8 cellular contexts compared by ENCODE assay signal in the genomic region with DNA sequence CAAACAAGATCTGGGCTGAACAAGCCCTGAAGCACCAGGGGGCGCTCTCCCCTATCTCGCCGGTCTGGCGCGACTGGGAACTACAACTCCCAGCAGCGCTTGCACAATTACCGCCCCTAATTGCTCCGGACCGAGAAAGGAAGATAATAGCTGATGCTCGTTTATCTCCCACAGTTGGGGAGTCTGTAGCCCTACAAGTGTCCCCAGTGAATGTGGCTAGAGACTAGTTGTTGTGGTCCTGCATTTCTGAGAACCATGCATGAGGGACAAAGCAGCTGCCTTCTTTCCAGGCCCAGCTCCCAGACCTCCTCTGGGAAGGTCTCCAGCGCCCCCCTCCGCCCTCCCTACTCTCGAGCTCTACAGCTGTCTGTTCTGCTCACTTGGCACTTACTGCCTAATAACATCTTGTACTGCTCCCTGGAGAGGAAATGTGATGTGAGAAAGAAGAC. TPM values are rescaled to one million over a fixed set of nuclear protein-coding genes. Genes with fewer than 3 reads are reported as not detected.
DNase-seq lines count a peak whose midpoint lies in the region; ATAC-seq and TF ChIP-seq lines count a peak whose summit lies in the region.

No MANE protein-coding gene starts in this region.

- peak; percentile 75 for TF ChIP-seq CTCF in BE2C (IDR thresholded peaks at IDR 0.05; ENCODE audit: low read depth, low read length)
- peak; percentile 98 for TF ChIP-seq CTCF in OCI-LY7 (conservative IDR thresholded peaks at IDR 0.05; ENCODE audit: low read length)
- peak; percentile 88 for TF ChIP-seq CTCF in epithelial cell of proximal tubule (conservative IDR thresholded peaks at IDR 0.05; ENCODE audit: low read depth, low read length)
- TF ChIP-seq CTCF in mucosa of descending colon (IDR thresholded peaks at IDR 0.05): peak; percentile 67

- no peaks in the 10 kb centered on the region for H3K9me2 ChIP-seq in OCI-LY7 (ENCODE audit: insufficient read depth, low read length)

- POLR2A ChIA-PET in OCI-LY7 (lab: Charles Lee): interaction anchor here (0.7 to 1.2 kb wide), 4 partner anchors 14 to 17 kb away, joined by 3 to 5 read pairs (median 4); no protein-coding TSS in a partner anchor

- H3K36me3 ChIP-seq in BE2C (no peaks in the 10 kb centered on the region), OCI-LY7 (ENCODE audit: insufficient read depth, low read length) (no peaks in the 10 kb centered on the region), mucosa of descending colon (ENCODE audit: low read depth) (no peaks in the 10 kb centered on the region)

- no peaks in the 10 kb centered on the region for H4K20me1 ChIP-seq in OCI-LY7 (ENCODE audit: insufficient read depth, low read length)

- H3K9me3 ChIP-seq in BE2C (no peaks in the 10 kb centered on the region), OCI-LY7 (ENCODE audit: low read length) (no peaks in the 10 kb centered on the region), mucosa of descending colon (no peaks in the 10 kb centered on the region)

- peak overlapping the region; percentile 78 for H3K4me2 ChIP-seq in OCI-LY7 (ENCODE audit: low read length)

- H3K27me3 ChIP-seq in BE2C: no peaks in the 10 kb centered on the region

- CTCF ChIA-PET in OCI-LY7 (lab: Charles Lee; ENCODE audit: unreplicated experiment): interaction anchor here (0.5 to 1.5 kb wide), 15 partner anchors 10 to 346 kb away, joined by 3 to 7 read pairs (median 3); a partner anchor contains a TSS

- no peaks in the 10 kb centered on the region for H3K79me2 ChIP-seq in OCI-LY7 (ENCODE audit: insufficient read depth, low read depth, low read length)

- ATAC-seq in GM19397 (IDR thresholded peaks at IDR 0.05; ENCODE audit: unreplicated experiment): peak; percentile 77
- ATAC-seq in mucosa of descending colon: peak; percentile 94

- intact Hi-C loops in OCI-LY7 (cut with micrococcal nuclease; ENCODE audit: unreplicated experiment) (loop anchor here (1.0 to 5.0 kb wide), 2 partner anchors 35 to 54 kb away; a partner anchor contains a TSS), mucosa of descending colon (cut with DNase I, micrococcal nuclease) (loop anchor here in 1 of 2 donors (5.0 kb wide), 1 partner anchor 39 kb away; no protein-coding TSS in a partner anchor)

- DNase-seq in BE2C: peak; percentile 89
- DNase-seq in Jurkat, Clone E6-1 (ENCODE audit: low read depth, low spot score): peak; percentile 90
- peak; percentile 95 for DNase-seq in OCI-LY7 (ENCODE audit: low spot score)
- DNase-seq in activated T-cell treated with anti-CD3 and anti-CD28 coated beads for 1 hour (ENCODE audit: low read depth): peak; percentile 94
- peak; percentile 9 for DNase-seq in epithelial cell of proximal tubule (ENCODE audit: low read depth)
- DNase-seq in mucosa of descending colon: peak; percentile 84 to 91 (median 87)
- peak; percentile 86 to 87 for DNase-seq in stimulated activated CD8-positive, alpha-beta memory T cell treated with anti-CD3 and anti-CD28 coated beads, Interleukin-2, amount 100 ng/mL, for 48 hours (ENCODE audit: low read depth in 2 of 2)

- BruUV-seq in OCI-LY7 (replicated peaks; lab: Mats Ljungman, UMichigan): no TSS peak

- H3K4me3 ChIP-seq in BE2C (ENCODE audit: low read depth, low read length) (peak overlapping the region; percentile 70), OCI-LY7 (ENCODE audit: low read depth, low read length, poor library complexity, severe bottlenecking) (peak overlapping the region; percentile 67), epithelial cell of proximal tubule (ENCODE audit: low read depth, low read length) (peak overlapping the region; percentile 44), mucosa of descending colon (no peak overlapping the region)
- H3K4me3 ChIP-seq in Jurkat, Clone E6-1 (ENCODE audit: low read length): peak overlapping the region; percentile 62

- H3K27ac ChIP-seq in OCI-LY7 (ENCODE audit: low read depth, low read length, poor library complexity, severe bottlenecking): peak overlapping the region; percentile 26

- H3K4me1 ChIP-seq in BE2C (no peaks in the 10 kb centered on the region), OCI-LY7 (ENCODE audit: insufficient read depth, low read length, poor library complexity, severe bottlenecking) (peaks cover 23% of the 10 kb centered on the region), mucosa of descending colon (ENCODE audit: low read depth) (no peaks in the 10 kb centered on the region)

- peak overlapping the region; percentile 85 for H2AFZ ChIP-seq in OCI-LY7 (ENCODE audit: low read length)

RNA-seq across cellular contexts. Expression of a gene that starts 34.4 kb away (rescaled TPM):
- 40.8 TPM for polyA plus RNA-seq in BE2C (2012; ENCODE audit: insufficient read depth, insufficient read length, low read depth)
- 1.5 TPM for polyA plus RNA-seq in Jurkat, Clone E6-1 (2012; ENCODE audit: insufficient read depth, insufficient read length)
- 2.2 and 2.4 TPM in 2 replicates for total RNA-seq in OCI-LY7 (2014; rRNA removed; shearing (Covaris generic))
- 1.6 and 3.3 TPM in 2 replicates for total RNA-seq in OCI-LY7 (2022)
- 0.29 TPM in 1 of 2 replicates, not detected in the other for total RNA-seq in epithelial cell of proximal tubule
- total RNA-seq in mucosa of descending colon: 10 to 100 TPM in 1 of 3 donors, 1 to 10 TPM in 2; 3.9 to 42.0 (median 6.9) TPM

RNA-seq across cellular contexts. Expression of a gene that starts 55.4 kb away (rescaled TPM):
- polyA plus RNA-seq in BE2C (2012; ENCODE audit: insufficient read depth, insufficient read length, low read depth): 5.8 TPM
- 130 TPM for polyA plus RNA-seq in Jurkat, Clone E6-1 (2012; ENCODE audit: insufficient read depth, insufficient read length)
- total RNA-seq in OCI-LY7 (2014; rRNA removed; shearing (Covaris generic)): 127 and 145 TPM in 2 replicates
- 195 and 205 TPM in 2 replicates for total RNA-seq in OCI-LY7 (2022)
- total RNA-seq in epithelial cell of proximal tubule: not detected in 2 replicates
- 10 to 100 TPM in 1 of 3 donors, 1 to 10 TPM in 2; 3.3 to 25.6 (median 9.7) TPM for total RNA-seq in mucosa of descending colon

Comparison
In these comparisons a context has a peak if more than half of its experiments do, and no peak if none do; other contexts are left out.
1. DNase-seq: peak in every context shown above with its lines; median percentile 95 in OCI-LY7; 94 in activated T-cell treated with anti-CD3 and anti-CD28 coated beads for 1 hour; 90 in Jurkat, Clone E6-1; 89 in BE2C; 87 in mucosa of descending colon; 86 in stimulated activated CD8-positive, alpha-beta memory T cell treated with anti-CD3 and anti-CD28 coated beads, Interleukin-2, amount 100 ng/mL, for 48 hours; 9 in epithelial cell of proximal tubule.
2. RNA of a gene that starts 55.4 kb away (total RNA-seq): 127 to 205 TPM in OCI-LY7; 3.3 to 25.6 TPM in mucosa of descending colon and not detected in epithelial cell of proximal tubule; every median in the first group is over 4 times any median in the second.
3. Peak in every context shown above with its lines, with median percentiles within 50 percentile points of each other: CTCF ChIP-seq.